ENCODE assay signal across 9 cellular contexts in the genomic region with DNA sequence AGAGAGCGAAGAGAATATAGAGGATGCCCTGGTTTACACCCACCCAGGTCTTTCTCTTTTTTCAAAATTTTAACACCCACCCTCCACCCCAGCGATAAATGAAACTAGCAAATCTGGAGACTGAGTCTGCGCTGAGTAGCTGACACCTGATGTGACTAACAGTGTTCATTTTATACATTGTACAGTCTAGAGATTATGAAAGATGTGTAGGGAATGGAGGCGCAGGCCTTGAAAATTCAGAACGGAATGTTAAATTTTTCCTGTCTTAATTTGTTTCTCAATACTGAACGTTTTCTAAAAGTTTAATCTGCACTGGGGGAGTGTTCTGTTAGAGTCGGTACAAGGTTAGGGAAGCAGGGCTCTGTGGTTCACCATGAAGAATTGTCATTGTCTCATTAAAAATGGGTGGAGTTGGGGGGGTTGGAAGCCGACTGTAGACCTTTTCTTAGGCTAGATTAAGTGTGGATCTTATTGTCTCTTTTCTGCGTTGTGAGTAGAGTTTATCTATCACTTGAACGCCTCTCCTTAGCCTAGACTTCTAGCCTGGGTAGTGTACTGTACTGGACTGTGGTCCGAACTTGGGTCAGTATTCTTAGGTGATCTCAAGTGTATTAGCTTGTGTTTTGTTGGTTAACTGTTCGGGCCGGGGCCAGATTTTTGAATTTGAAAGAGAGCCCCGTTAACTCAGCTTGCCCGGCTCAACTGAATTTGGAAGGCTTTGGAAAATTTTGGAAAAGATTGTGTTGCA. TPM values are rescaled to one million over a fixed set of nuclear protein-coding genes. Genes with fewer than 3 reads are reported as not detected.
A peak's percentile ranks its signal among the peaks of the same experiment; 100 is the strongest.
DNase-seq lines count a peak whose midpoint lies in the region; ATAC-seq and TF ChIP-seq lines count a peak whose summit lies in the region.
"Had no signal": no experiment of that assay in that cellular context is flagged by ENCODE, and none has a peak within 500 bp of the region (broad histone marks: within the 10 kb centered on the region; RNA-seq: fewer than 3 reads in every experiment).

No MANE protein-coding gene starts in this region.

- peak overlapping the region; percentile 80 for H3K4me3 ChIP-seq in effector memory CD4-positive, alpha-beta T cell (ENCODE audit: insufficient read depth, low read depth, low read length, poor library complexity, severe bottlenecking)
- H3K4me3 ChIP-seq in neuron (ENCODE audit: low read length): peak overlapping the region; percentile 99

- H3K27me3 Mint-ChIP-seq in WTC11 (ENCODE audit: low read depth): no peaks in the 10 kb centered on the region

- no peak overlapping the region for H3K4me3 Mint-ChIP-seq in WTC11
- H3K4me3 Mint-ChIP-seq: nephron had no signal

- H3K36me3 ChIP-seq in effector memory CD4-positive, alpha-beta T cell (ENCODE audit: control insufficient read depth, insufficient read depth, low read length): no peaks in the 10 kb centered on the region
- peaks cover 14% of the 10 kb centered on the region for H3K36me3 ChIP-seq in neuron (ENCODE audit: insufficient read depth, low read length)

- H3K4me1 Mint-ChIP-seq in WTC11: peaks cover 22% of the 10 kb centered on the region

- H3K9me3 Mint-ChIP-seq in WTC11: peaks cover 6% of the 10 kb centered on the region

- no peaks in the 10 kb centered on the region for H3K27me3 ChIP-seq in effector memory CD4-positive, alpha-beta T cell (replicated peaks; ENCODE audit: control insufficient read depth, insufficient read depth, low read length, poor library complexity, severe bottlenecking)
- H3K27me3 ChIP-seq in neuron (ENCODE audit: insufficient read depth, low read length): no peaks in the 10 kb centered on the region

- no peak overlapping the region for H2AFZ ChIP-seq in neuron (ENCODE audit: low read depth, low read length)

- POLR2A ChIA-PET in WTC11 (lab: Charles Lee): interaction anchor here (0.6 kb wide), 1 partner anchor 573 kb away, joined by 4 read pairs; no protein-coding TSS in a partner anchor

- H3K4me1 ChIP-seq in effector memory CD4-positive, alpha-beta T cell (ENCODE audit: control insufficient read depth, insufficient read depth, low read length, poor library complexity, severe bottlenecking): peaks cover 14% of the 10 kb centered on the region
- peaks cover 16% of the 10 kb centered on the region for H3K4me1 ChIP-seq in neuron (ENCODE audit: insufficient read depth, low read length)

- no peak overlapping the region for H3K27ac Mint-ChIP-seq in WTC11
- H3K27ac Mint-ChIP-seq: nephron had no signal

- H3K9me3 ChIP-seq in effector memory CD4-positive, alpha-beta T cell (ENCODE audit: control insufficient read depth, low read length): no peaks in the 10 kb centered on the region
- H3K9me3 ChIP-seq in neuron (ENCODE audit: low read length): no peaks in the 10 kb centered on the region

- H3K36me3 Mint-ChIP-seq in WTC11: peaks cover 16% of the 10 kb centered on the region

- CTCF ChIA-PET in WTC11 (lab: Charles Lee): interaction anchor here (0.7 to 2.0 kb wide), 6 partner anchors 11 to 281 kb away, joined by 3 to 8 read pairs (median 4); no protein-coding TSS in a partner anchor

- TF ChIP-seq CTCF in WTC11 (IDR thresholded peaks at IDR 0.05): no peak

- DNase-seq in EH (ENCODE audit: low read depth) (peak; percentile 48), NCI-H69 (lab: John Stamatoyannopoulos, UW) (peak; percentile 27), ureter (ENCODE audit: low spot score) (no peak), COLO668 (lab: John Stamatoyannopoulos, UW; ENCODE audit: unreplicated experiment) (no peak), WTC11 (ENCODE audit: low spot score) (no peak)
- no peak for DNase-seq in effector memory CD4-positive, alpha-beta T cell

- no peak for ATAC-seq in HG02798 (IDR thresholded peaks at IDR 0.05; ENCODE audit: poor library complexity, unreplicated experiment)
- ATAC-seq in WTC11: no peak

- H3K27ac ChIP-seq in effector memory CD4-positive, alpha-beta T cell (ENCODE audit: insufficient read depth, low read length, poor library complexity, severe bottlenecking): peak overlapping the region; percentile 72

TF ChIP-seq in WTC11, 78 proteins besides CTCF, POLR2A, EP300 and RAD21 (continues in another document):
- TF ChIP-seq, protein P1, sequence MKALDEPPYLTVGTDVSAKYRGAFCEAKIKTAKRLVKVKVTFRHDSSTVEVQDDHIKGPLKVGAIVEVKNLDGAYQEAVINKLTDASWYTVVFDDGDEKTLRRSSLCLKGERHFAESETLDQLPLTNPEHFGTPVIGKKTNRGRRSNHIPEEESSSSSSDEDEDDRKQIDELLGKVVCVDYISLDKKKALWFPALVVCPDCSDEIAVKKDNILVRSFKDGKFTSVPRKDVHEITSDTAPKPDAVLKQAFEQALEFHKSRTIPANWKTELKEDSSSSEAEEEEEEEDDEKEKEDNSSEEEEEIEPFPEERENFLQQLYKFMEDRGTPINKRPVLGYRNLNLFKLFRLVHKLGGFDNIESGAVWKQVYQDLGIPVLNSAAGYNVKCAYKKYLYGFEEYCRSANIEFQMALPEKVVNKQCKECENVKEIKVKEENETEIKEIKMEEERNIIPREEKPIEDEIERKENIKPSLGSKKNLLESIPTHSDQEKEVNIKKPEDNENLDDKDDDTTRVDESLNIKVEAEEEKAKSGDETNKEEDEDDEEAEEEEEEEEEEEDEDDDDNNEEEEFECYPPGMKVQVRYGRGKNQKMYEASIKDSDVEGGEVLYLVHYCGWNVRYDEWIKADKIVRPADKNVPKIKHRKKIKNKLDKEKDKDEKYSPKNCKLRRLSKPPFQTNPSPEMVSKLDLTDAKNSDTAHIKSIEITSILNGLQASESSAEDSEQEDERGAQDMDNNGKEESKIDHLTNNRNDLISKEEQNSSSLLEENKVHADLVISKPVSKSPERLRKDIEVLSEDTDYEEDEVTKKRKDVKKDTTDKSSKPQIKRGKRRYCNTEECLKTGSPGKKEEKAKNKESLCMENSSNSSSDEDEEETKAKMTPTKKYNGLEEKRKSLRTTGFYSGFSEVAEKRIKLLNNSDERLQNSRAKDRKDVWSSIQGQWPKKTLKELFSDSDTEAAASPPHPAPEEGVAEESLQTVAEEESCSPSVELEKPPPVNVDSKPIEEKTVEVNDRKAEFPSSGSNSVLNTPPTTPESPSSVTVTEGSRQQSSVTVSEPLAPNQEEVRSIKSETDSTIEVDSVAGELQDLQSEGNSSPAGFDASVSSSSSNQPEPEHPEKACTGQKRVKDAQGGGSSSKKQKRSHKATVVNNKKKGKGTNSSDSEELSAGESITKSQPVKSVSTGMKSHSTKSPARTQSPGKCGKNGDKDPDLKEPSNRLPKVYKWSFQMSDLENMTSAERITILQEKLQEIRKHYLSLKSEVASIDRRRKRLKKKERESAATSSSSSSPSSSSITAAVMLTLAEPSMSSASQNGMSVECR (CRISPR knock-in tag; IDR thresholded peaks at IDR 0.05; ENCODE audit: borderline replicate concordance): no peak
- TF ChIP-seq TP53 (CRISPR knock-in tag; IDR thresholded peaks at IDR 0.05) (no peak), ZNF396 (CRISPR knock-in tag; IDR thresholded peaks at IDR 0.05; ENCODE audit: borderline replicate concordance) (no peak), ATF6 (CRISPR knock-in tag; IDR thresholded peaks at IDR 0.05) (no peak)
- TF ChIP-seq, protein P2, sequence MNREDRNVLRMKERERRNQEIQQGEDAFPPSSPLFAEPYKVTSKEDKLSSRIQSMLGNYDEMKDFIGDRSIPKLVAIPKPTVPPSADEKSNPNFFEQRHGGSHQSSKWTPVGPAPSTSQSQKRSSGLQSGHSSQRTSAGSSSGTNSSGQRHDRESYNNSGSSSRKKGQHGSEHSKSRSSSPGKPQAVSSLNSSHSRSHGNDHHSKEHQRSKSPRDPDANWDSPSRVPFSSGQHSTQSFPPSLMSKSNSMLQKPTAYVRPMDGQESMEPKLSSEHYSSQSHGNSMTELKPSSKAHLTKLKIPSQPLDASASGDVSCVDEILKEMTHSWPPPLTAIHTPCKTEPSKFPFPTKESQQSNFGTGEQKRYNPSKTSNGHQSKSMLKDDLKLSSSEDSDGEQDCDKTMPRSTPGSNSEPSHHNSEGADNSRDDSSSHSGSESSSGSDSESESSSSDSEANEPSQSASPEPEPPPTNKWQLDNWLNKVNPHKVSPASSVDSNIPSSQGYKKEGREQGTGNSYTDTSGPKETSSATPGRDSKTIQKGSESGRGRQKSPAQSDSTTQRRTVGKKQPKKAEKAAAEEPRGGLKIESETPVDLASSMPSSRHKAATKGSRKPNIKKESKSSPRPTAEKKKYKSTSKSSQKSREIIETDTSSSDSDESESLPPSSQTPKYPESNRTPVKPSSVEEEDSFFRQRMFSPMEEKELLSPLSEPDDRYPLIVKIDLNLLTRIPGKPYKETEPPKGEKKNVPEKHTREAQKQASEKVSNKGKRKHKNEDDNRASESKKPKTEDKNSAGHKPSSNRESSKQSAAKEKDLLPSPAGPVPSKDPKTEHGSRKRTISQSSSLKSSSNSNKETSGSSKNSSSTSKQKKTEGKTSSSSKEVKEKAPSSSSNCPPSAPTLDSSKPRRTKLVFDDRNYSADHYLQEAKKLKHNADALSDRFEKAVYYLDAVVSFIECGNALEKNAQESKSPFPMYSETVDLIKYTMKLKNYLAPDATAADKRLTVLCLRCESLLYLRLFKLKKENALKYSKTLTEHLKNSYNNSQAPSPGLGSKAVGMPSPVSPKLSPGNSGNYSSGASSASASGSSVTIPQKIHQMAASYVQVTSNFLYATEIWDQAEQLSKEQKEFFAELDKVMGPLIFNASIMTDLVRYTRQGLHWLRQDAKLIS (CRISPR knock-in tag; IDR thresholded peaks at IDR 0.05; ENCODE audit: borderline replicate concordance): no peak

RNA-seq across cellular contexts. Expression of gene MAP4K4, which starts 1.9 kb away (rescaled TPM):
- total RNA-seq in ureter: 49.9 TPM
- 82.6 to 112 TPM (median 87.3 TPM) in 3 replicates for total RNA-seq in WTC11 (2021)

Comparison
In these comparisons a context has a peak if more than half of its experiments do, and no peak if none do; other contexts are left out.
1. DNase-seq: peak in EH (single experiment) and NCI-H69 (single experiment); none in effector memory CD4-positive, alpha-beta T cell (0 of 3), ureter (single experiment), COLO668 (single experiment) and WTC11 (single experiment).